ENCODE assay signal across 1 cellular context in the genomic region with DNA sequence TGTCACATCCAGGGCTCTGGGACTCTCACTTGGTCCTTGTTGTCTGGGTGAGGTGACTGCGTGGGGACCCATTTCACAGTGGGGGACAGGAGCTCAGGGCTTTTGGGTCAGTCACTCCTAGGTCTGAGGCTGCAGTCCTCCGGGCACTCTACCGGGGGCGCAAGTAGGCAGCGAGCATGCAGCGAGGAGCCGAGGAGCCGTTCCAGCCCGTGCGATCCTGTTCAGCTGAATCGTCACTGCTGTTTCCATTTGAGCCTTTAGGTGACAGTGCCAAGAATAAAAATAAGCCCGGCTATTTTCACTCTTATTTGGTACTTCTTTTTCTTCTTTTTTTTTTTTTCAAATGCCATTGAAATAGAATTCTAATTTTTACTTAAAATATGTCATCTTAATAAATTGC.
TF ChIP-seq lines count a peak whose summit lies in the region.

No MANE protein-coding gene starts in this region.

TF ChIP-seq in GM23338, 12 proteins besides CTCF, POLR2A, EP300 and RAD21 (continued from another document):
- TF ChIP-seq, protein P1, sequence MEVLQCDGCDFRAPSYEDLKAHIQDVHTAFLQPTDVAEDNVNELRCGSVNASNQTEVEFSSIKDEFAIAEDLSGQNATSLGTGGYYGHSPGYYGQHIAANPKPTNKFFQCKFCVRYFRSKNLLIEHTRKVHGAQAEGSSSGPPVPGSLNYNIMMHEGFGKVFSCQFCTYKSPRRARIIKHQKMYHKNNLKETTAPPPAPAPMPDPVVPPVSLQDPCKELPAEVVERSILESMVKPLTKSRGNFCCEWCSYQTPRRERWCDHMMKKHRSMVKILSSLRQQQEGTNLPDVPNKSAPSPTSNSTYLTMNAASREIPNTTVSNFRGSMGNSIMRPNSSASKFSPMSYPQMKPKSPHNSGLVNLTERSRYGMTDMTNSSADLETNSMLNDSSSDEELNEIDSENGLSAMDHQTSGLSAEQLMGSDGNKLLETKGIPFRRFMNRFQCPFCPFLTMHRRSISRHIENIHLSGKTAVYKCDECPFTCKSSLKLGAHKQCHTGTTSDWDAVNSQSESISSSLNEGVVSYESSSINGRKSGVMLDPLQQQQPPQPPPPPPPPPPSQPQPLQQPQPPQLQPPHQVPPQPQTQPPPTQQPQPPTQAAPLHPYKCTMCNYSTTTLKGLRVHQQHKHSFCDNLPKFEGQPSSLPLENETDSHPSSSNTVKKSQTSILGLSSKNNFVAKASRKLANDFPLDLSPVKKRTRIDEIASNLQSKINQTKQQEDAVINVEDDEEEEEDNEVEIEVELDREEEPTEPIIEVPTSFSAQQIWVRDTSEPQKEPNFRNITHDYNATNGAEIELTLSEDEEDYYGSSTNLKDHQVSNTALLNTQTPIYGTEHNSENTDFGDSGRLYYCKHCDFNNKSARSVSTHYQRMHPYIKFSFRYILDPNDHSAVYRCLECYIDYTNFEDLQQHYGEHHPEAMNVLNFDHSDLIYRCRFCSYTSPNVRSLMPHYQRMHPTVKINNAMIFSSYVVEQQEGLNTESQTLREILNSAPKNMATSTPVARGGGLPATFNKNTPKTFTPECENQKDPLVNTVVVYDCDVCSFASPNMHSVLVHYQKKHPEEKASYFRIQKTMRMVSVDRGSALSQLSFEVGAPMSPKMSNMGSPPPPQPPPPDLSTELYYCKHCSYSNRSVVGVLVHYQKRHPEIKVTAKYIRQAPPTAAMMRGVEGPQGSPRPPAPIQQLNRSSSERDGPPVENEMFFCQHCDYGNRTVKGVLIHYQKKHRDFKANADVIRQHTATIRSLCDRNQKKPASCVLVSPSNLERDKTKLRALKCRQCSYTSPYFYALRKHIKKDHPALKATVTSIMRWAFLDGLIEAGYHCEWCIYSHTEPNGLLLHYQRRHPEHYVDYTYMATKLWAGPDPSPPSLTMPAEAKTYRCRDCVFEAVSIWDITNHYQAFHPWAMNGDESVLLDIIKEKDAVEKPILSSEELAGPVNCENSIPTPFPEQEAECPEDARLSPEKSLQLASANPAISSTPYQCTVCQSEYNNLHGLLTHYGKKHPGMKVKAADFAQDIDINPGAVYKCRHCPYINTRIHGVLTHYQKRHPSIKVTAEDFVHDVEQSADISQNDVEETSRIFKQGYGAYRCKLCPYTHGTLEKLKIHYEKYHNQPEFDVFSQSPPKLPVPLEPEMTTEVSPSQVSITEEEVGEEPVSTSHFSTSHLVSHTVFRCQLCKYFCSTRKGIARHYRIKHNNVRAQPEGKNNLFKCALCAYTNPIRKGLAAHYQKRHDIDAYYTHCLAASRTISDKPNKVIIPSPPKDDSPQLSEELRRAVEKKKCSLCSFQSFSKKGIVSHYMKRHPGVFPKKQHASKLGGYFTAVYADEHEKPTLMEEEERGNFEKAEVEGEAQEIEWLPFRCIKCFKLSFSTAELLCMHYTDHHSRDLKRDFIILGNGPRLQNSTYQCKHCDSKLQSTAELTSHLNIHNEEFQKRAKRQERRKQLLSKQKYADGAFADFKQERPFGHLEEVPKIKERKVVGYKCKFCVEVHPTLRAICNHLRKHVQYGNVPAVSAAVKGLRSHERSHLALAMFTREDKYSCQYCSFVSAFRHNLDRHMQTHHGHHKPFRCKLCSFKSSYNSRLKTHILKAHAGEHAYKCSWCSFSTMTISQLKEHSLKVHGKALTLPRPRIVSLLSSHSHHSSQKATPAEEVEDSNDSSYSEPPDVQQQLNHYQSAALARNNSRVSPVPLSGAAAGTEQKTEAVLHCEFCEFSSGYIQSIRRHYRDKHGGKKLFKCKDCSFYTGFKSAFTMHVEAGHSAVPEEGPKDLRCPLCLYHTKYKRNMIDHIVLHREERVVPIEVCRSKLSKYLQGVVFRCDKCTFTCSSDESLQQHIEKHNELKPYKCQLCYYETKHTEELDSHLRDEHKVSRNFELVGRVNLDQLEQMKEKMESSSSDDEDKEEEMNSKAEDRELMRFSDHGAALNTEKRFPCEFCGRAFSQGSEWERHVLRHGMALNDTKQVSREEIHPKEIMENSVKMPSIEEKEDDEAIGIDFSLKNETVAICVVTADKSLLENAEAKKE (CRISPR knock-in tag; IDR thresholded peaks at IDR 0.05), result no peak
- TF ChIP-seq, protein P2, sequence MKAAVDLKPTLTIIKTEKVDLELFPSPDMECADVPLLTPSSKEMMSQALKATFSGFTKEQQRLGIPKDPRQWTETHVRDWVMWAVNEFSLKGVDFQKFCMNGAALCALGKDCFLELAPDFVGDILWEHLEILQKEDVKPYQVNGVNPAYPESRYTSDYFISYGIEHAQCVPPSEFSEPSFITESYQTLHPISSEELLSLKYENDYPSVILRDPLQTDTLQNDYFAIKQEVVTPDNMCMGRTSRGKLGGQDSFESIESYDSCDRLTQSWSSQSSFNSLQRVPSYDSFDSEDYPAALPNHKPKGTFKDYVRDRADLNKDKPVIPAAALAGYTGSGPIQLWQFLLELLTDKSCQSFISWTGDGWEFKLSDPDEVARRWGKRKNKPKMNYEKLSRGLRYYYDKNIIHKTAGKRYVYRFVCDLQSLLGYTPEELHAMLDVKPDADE (IDR thresholded peaks at IDR 0.05), result no peak
- TF ChIP-seq STAT1 (IDR thresholded peaks at IDR 0.05; ENCODE audit: unreplicated experiment) (no peak), EZH2 (IDR thresholded peaks at IDR 0.05; ENCODE audit: low read depth, unreplicated experiment) (no peak), JUNB (IDR thresholded peaks at IDR 0.05; ENCODE audit: unreplicated experiment) (no peak), POLR2AphosphoS5 (IDR thresholded peaks at IDR 0.05; ENCODE audit: low read depth) (no peak)
